In the genomic region with DNA sequence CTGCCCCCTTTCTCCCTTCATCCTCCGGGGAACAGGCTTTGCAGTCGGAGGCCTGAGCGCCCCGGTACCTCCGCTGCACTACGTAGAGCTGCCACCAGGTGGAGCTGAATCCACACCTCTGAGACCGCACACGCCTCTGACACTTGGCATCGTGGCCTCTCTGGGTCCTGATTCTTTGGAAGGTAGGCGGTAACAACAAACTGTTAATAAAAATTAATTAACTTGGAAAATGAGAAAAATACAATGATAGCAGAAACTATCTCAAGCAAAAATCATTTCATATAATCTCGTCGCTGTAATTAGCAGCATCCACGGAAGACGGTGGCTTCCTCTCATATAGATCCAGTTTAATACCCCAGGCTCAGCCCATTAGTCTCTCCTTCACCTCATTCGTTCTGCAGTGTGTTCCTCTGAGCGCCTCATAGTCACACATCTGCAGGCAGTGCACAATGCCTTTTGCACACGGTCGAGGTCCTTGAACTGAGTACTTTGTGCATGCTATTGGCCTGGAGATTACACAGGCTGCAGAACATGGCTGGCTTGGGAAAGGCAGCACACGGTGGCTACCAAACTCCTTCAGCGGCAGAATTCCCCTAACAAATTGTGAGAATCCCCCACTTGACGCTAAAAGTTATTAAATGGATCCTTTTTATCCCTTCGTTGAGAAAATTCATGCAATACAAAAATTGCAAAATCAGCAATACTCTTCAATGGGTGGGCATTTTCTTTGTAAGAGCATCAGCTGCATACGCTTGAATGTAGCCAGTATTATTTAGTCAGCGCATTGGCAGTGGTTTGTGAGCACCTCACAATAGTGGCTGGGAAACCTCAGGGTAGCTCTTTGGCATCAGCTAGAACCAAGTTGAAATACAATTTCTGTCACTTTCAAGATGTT, we compare ENCODE assay signal across 10 cellular contexts. TPM values are rescaled to one million over a fixed set of nuclear protein-coding genes. Genes with fewer than 3 reads are reported as not detected.
DNase-seq lines count a peak whose midpoint lies in the region; FAIRE-seq and TF ChIP-seq lines count a peak whose summit lies in the region.
"Had no signal": no experiment of that assay in that cellular context is flagged by ENCODE, and none has a peak within 500 bp of the region (broad histone marks: within the 10 kb centered on the region; RNA-seq: fewer than 3 reads in every experiment).

No MANE protein-coding gene starts in this region.

- H4K20me1 ChIP-seq in astrocyte (ENCODE audit: insufficient read depth, low read length) = no peaks in the 10 kb centered on the region

- peak; percentile 97 for TF ChIP-seq CTCF in HFFc6 (IDR thresholded peaks at IDR 0.05)
- TF ChIP-seq CTCF in astrocyte (IDR thresholded peaks at IDR 0.05; ENCODE audit: insufficient read depth, low read depth, low read length) = peak; percentile 94
- peak; percentile 84 to 99 (median 95) for TF ChIP-seq CTCF in spleen (IDR thresholded peaks at IDR 0.05 in 8 of 11, conservative IDR thresholded peaks at IDR 0.05 in 3 of 11)

- H3K4me2 ChIP-seq in astrocyte (ENCODE audit: low read length) = no peak overlapping the region

- intact Hi-C loops in spleen (cut with DNase I; ENCODE audit: low total_unique reads) = loop anchor here (5.0 to 10.0 kb wide), 3 partner anchors 153 to 373 kb away; a partner anchor contains a TSS

- H3K4me1 ChIP-seq in astrocyte (ENCODE audit: insufficient read depth, low read length) (peaks cover under 1% of the 10 kb centered on the region), spleen (peaks cover 0 to 35% (median 9%) of the 10 kb centered on the region in 6 donors)

- H3K9ac ChIP-seq in astrocyte (ENCODE audit: low read length) = no peak overlapping the region

- DNase-seq in NCI-H2081 (lab: John Stamatoyannopoulos, UW) (peak; percentile 66 to 74), NCI-H2081 treated with DMSO at 0.1 percent for 48 hours (lab: John Stamatoyannopoulos, UW) (no peak), HFFc6 (peak; percentile 33), NAMALWA (ENCODE audit: low spot score) (peak; percentile 91), T-helper 22 cell (ENCODE audit: low read depth) (peak; percentile 39), astrocyte (ENCODE audit: low read depth) (no peak), hippocampal formation (lab: John Stamatoyannopoulos, UW) (peak; percentile 65 to 74), spleen (peak; percentile 95)

- FAIRE-seq in astrocyte (lab: Jason Lieb, UNC) = no peak
- FAIRE-seq: G401.6 had no signal

- H3K27ac Mint-ChIP-seq in HFFc6 (no peak overlapping the region), astrocyte (ENCODE audit: unreplicated experiment) (no peak overlapping the region)

- no peaks in the 10 kb centered on the region for H3K36me3 ChIP-seq in astrocyte (ENCODE audit: insufficient read depth, low read length)
- no peaks in the 10 kb centered on the region for H3K36me3 ChIP-seq in spleen

- H3K9me3 ChIP-seq in astrocyte (ENCODE audit: insufficient read depth, low read depth, low read length) (no peaks in the 10 kb centered on the region), spleen (no peaks in the 10 kb centered on the region)

- no peak overlapping the region for H2AFZ ChIP-seq in astrocyte (ENCODE audit: low read depth, low read length)

- TF ChIP-seq POLR2A in spleen (IDR thresholded peaks at IDR 0.05) = no peak

- H3K36me3 Mint-ChIP-seq in HFFc6 (ENCODE audit: low read depth) (no peaks in the 10 kb centered on the region), astrocyte (ENCODE audit: low read depth, unreplicated experiment) (no peaks in the 10 kb centered on the region)

- H3K4me1 Mint-ChIP-seq in HFFc6 (ENCODE audit: low read depth) = peaks cover 8% of the 10 kb centered on the region
- peaks cover 5% of the 10 kb centered on the region for H3K4me1 Mint-ChIP-seq in astrocyte (ENCODE audit: low read depth, unreplicated experiment)

- H3K4me3 ChIP-seq in astrocyte (ENCODE audit: insufficient read depth, low read depth, low read length) (no peak overlapping the region), spleen (no peak overlapping the region)

- H3K27ac ChIP-seq in astrocyte (ENCODE audit: low read depth, low read length) (no peak overlapping the region), spleen (no peak overlapping the region)

- H3K9me3 Mint-ChIP-seq in HFFc6 (no peaks in the 10 kb centered on the region), astrocyte (ENCODE audit: unreplicated experiment) (no peaks in the 10 kb centered on the region)

- H3K27me3 ChIP-seq in astrocyte (ENCODE audit: insufficient read depth, low read length) (no peaks in the 10 kb centered on the region), spleen (replicated peaks in 1 of 7) (peaks cover 0 to 5% (median 0%) of the 10 kb centered on the region in 7 donors)

- H3K79me2 ChIP-seq in astrocyte (ENCODE audit: insufficient read depth, low read length) = no peaks in the 10 kb centered on the region

- H3K4me3 Mint-ChIP-seq in HFFc6 (no peak overlapping the region), astrocyte (ENCODE audit: unreplicated experiment) (no peak overlapping the region)

- peaks cover 8% of the 10 kb centered on the region for H3K27me3 Mint-ChIP-seq in HFFc6 (ENCODE audit: insufficient read depth)
- peaks cover 7% of the 10 kb centered on the region for H3K27me3 Mint-ChIP-seq in astrocyte (ENCODE audit: low read depth, unreplicated experiment)

- WGBS in spleen, 5 donors = 41 to 49% (median 45%) methylated on average over 24 of the region's 24 CpGs

RNA-seq across cellular contexts. Expression of a gene that starts 18.7 kb away (rescaled TPM):
- not detected for total RNA-seq in HFFc6 (2021; fragmentation: NEBNext Ultra II Directional; extraction: Animal tissue kit (Norgen Biotek cat#: 25700))
- total RNA-seq in astrocyte = not detected in 2 replicates
- under 1 TPM in 1 of 7 donors, not detected in 6; 0.64 TPM for total RNA-seq in spleen
- polyA plus RNA-seq in spleen = not detected
- polyA plus RNA-seq: thymus had no signal

RNA-seq across cellular contexts. Expression of a gene that starts 43.9 kb away (rescaled TPM):
- total RNA-seq in HFFc6 (2021; fragmentation: NEBNext Ultra II Directional; extraction: Animal tissue kit (Norgen Biotek cat#: 25700)) = not detected
- total RNA-seq in astrocyte (not detected in 2 replicates), spleen (not detected)
- not detected for polyA plus RNA-seq in spleen

RNA-seq across cellular contexts. Expression of a gene that starts 46.1 kb away (rescaled TPM):
- not detected for total RNA-seq in HFFc6 (2021; fragmentation: NEBNext Ultra II Directional; extraction: Animal tissue kit (Norgen Biotek cat#: 25700))
- total RNA-seq in astrocyte = 0.96 TPM in 1 of 2 replicates, not detected in the other
- 10 to 100 TPM in 3 of 7 donors, 1 to 10 TPM in 4; 4.1 to 27.4 (median 10.0) TPM for total RNA-seq in spleen
- polyA plus RNA-seq in spleen = 1 to 10 TPM; 3.3 to 5.0 (median 4.7) TPM

Comparison
In these comparisons a context has a peak if more than half of its experiments do, and no peak if none do; other contexts are left out.
1. DNase-seq: peak in NCI-H2081 (2 of 2), HFFc6 (single experiment), NAMALWA (single experiment), T-helper 22 cell (single experiment), hippocampal formation (2 of 2) and spleen (single experiment); none in NCI-H2081 treated with DMSO at 0.1 percent for 48 hours (single experiment) and astrocyte (single experiment).
2. Peak in every context shown above with its lines, with median percentiles within 50 percentile points of each other: CTCF ChIP-seq.